Comparison of ENCODE assay signal across 14 cellular contexts in genomic region chrX:31500920-31501319, GRCh38.
DNase-seq lines count a peak whose midpoint lies in the region; ATAC-seq, FAIRE-seq and TF ChIP-seq lines count a peak whose summit lies in the region.
"Had no signal": no experiment of that assay in that cellular context is flagged by ENCODE, and none has a peak within 500 bp of the region (broad histone marks: within the 10 kb centered on the region; RNA-seq: fewer than 3 reads in every experiment).

No MANE protein-coding gene starts in this region.

- H3K4me1 ChIP-seq in GM12878 (ENCODE audit: control insufficient read depth, insufficient read depth, low read length) (no peaks in the 10 kb centered on the region), psoas muscle (no peaks in the 10 kb centered on the region)

- ATAC-seq in GM12878 (peak; percentile 63), psoas muscle (no peak), GM19324 (IDR thresholded peaks at IDR 0.05; ENCODE audit: low FRiP score, unreplicated experiment) (no peak)
- ATAC-seq: activated CD4-positive, alpha-beta T cell treated with anti-CD3 and anti-CD28 coated beads for 36 hours; left colon had no signal

- SMC1A ChIA-PET in GM12878 (lab: Charles Lee; ENCODE audit: uncharacterized antibody, unreplicated experiment), result no interaction called here

- H3K36me3 ChIP-seq in MG63 (no peaks in the 10 kb centered on the region), GM12878 (ENCODE audit: control insufficient read depth in 2 of 2, insufficient read depth in 2 of 2, low read length in 1 of 2) (no peaks in the 10 kb centered on the region), psoas muscle (ENCODE audit: insufficient read depth in 1 of 2, low read depth in 1 of 2) (peaks cover 0 to 8% of the 10 kb centered on the region in 2 donors)

- DNase-seq in NCI-H82 (lab: John Stamatoyannopoulos, UW) (peak; percentile 3), NCI-H82 treated with DMSO at 0.1 percent for 48 hours (lab: John Stamatoyannopoulos, UW; ENCODE audit: unreplicated experiment) (no peak), MG63 (peak; percentile 16), GM12878 (ENCODE audit: low read depth, low spot score) (no peak), psoas muscle (no peak), GM20000 (ENCODE audit: low spot score) (no peak), GM03348 (ENCODE audit: low spot score) (no peak)
- DNase-seq: activated CD4-positive, alpha-beta T cell treated with anti-CD3 and anti-CD28 coated beads for 36 hours; activated naive CD8-positive, alpha-beta T cell treated with anti-CD3 and anti-CD28 coated beads, Interleukin-2, amount 10 ng/mL, durations not matched to agents 7 days and 5 days; left colon; NCI-H1436; stimulated activated CD4-positive, alpha-beta T cell treated with anti-CD3 and anti-CD28 coated beads, Interleukin-2, amount 100 ng/mL, for 24 hours; SW 1271 had no signal

- no peak overlapping the region for H3K9ac ChIP-seq in GM12878 (ENCODE audit: control insufficient read depth, insufficient read depth, low read length)

- no peak for TF ChIP-seq POLR2A in GM12878 (IDR thresholded peaks at IDR 0.05; ENCODE audit: low read depth, low read length)

- no peaks in the 10 kb centered on the region for H4K20me1 ChIP-seq in GM12878 (ENCODE audit: control insufficient read depth, insufficient read depth)

- intact Hi-C loops in GM12878 (cut with micrococcal nuclease; ENCODE audit: unreplicated experiment), result no loop called here
- intact Hi-C loops in psoas muscle (cut with DNase I), result no loop called here

- TF ChIP-seq CTCF in GM12878 (IDR thresholded peaks at IDR 0.05 in 2 of 3, conservative IDR thresholded peaks at IDR 0.05 in 1 of 3; ENCODE audit: control insufficient read depth in 2 of 3, extremely low read depth in 1 of 3, insufficient read depth in 1 of 3, low read depth in 3 of 3, low read length in 3 of 3), result no peak
- no peak for TF ChIP-seq CTCF in psoas muscle (IDR thresholded peaks at IDR 0.05)
- TF ChIP-seq CTCF in GM20000 (IDR thresholded peaks at IDR 0.05; ENCODE audit: extremely low read depth, missing control alignments), result no peak

- BruUV-seq in GM12878 (replicated peaks; lab: Mats Ljungman, UMichigan), result no TSS peak

- no peak for TF ChIP-seq EP300 in GM12878 (IDR thresholded peaks at IDR 0.05; ENCODE audit: borderline replicate concordance in 1 of 2, control insufficient read depth in 1 of 2, low read depth in 2 of 2, low read length in 2 of 2)

- H3K4me2 ChIP-seq in GM12878 (ENCODE audit: control insufficient read depth, insufficient read depth), result no peak overlapping the region

- POLR2A ChIA-PET in GM12878 (lab: Charles Lee), result no interaction called here

- in situ Hi-C loops in GM12878 (cut with MboI), result no loop called here

- TF ChIP-seq RAD21 in GM12878 (IDR thresholded peaks at IDR 0.05; ENCODE audit: insufficient read depth, low read depth, low read length), result no peak

- H3K9me3 ChIP-seq in MG63, result no peaks in the 10 kb centered on the region
- H3K9me3 ChIP-seq in GM12878 (replicated peaks; ENCODE audit: control insufficient read depth, insufficient read depth, low read length), result no peaks in the 10 kb centered on the region
- H3K9me3 ChIP-seq in psoas muscle, result no peaks in the 10 kb centered on the region

- no peak overlapping the region for H2AFZ ChIP-seq in GM12878 (ENCODE audit: control insufficient read depth, low read depth, low read length)

- RAD21 ChIA-PET in GM12878 (lab: Charles Lee; ENCODE audit: unreplicated experiment), result no interaction called here

- CTCF ChIA-PET in GM12878 (lab: Yijun Ruan, JAX), result interaction anchor here (1.4 to 1.5 kb wide), 2 partner anchors 9 to 466 kb away, joined by 4 read pairs; no protein-coding TSS in a partner anchor

- H3K27me3 ChIP-seq in MG63 (no peaks in the 10 kb centered on the region), GM12878 (replicated peaks in 1 of 2; ENCODE audit: control insufficient read depth in 2 of 2, insufficient read depth in 2 of 2, low read length in 1 of 2) (no peaks in the 10 kb centered on the region), psoas muscle (ENCODE audit: insufficient read depth in 3 of 3, low read length in 2 of 3) (no peaks in the 10 kb centered on the region)

- no peak for FAIRE-seq in GM12878 (lab: Jason Lieb, UNC)

- H3K79me2 ChIP-seq in GM12878 (ENCODE audit: control insufficient read depth, insufficient read depth, low read length), result no peaks in the 10 kb centered on the region

- H3K4me3 ChIP-seq in MG63 (no peak overlapping the region), GM12878 (no peak overlapping the region), psoas muscle (no peak overlapping the region)

- no peak overlapping the region for H3K27ac ChIP-seq in GM12878 (ENCODE audit: control insufficient read depth, insufficient read depth)
- peak overlapping the region; percentile 36 for H3K27ac ChIP-seq in psoas muscle

TF ChIP-seq in GM12878, 131 proteins besides CTCF, POLR2A, EP300 and RAD21:
- TF ChIP-seq TCF12 (IDR thresholded peaks at IDR 0.05; ENCODE audit: low read depth, low read length) (no peak), SRF (IDR thresholded peaks at IDR 0.05; ENCODE audit: low read depth in 2 of 2, low read length in 2 of 2) (peak; percentile 60 to 90)

Comparison
In these comparisons a context has a peak if more than half of its experiments do, and no peak if none do; other contexts are left out.
1. DNase-seq: peak in NCI-H82 (single experiment) and MG63 (single experiment); none in NCI-H82 treated with DMSO at 0.1 percent for 48 hours (single experiment), GM12878 (single experiment), psoas muscle (0 of 2), GM20000 (single experiment) and GM03348 (single experiment).